ENCODE assay signal across 1 cellular context in the genomic region with DNA sequence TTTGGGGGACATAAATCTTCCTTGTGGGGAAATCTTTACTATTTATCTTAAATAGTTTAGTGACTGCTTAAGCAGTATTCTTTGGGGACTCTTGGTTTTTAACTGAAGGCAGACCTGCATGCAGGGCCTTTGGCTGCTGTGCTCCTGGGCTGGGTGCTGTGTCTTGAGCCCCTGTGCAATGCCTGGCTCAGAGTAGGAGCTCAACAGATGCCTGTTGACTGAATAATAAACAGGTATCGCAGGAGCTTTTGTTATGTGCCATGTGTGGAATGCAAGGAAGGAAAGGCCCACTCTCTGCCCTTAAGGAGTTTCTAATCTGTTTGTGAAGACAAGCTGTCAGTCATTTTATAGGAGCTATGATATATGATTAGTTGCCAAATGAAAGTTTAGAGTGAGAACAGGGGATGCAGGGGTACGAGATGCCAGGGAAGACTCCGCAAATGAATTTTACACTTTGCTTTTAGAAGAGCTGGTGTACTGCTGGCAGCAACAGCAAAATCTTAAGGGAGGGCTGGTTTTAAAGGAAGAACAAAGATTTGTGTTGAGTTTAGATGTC.
TF ChIP-seq lines count a peak whose summit lies in the region.

No MANE protein-coding gene starts in this region.

TF ChIP-seq in K562, 482 proteins besides CTCF, POLR2A, EP300 and RAD21 (continued from another document):
- TF ChIP-seq, protein P1, sequence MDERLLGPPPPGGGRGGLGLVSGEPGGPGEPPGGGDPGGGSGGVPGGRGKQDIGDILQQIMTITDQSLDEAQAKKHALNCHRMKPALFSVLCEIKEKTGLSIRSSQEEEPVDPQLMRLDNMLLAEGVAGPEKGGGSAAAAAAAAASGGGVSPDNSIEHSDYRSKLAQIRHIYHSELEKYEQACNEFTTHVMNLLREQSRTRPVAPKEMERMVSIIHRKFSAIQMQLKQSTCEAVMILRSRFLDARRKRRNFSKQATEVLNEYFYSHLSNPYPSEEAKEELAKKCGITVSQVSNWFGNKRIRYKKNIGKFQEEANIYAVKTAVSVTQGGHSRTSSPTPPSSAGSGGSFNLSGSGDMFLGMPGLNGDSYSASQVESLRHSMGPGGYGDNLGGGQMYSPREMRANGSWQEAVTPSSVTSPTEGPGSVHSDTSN (CRISPR knock-in tag; IDR thresholded peaks at IDR 0.05; ENCODE audit: low read depth): no peak
- TF ChIP-seq, protein P1 (tag; conservative IDR thresholded peaks at IDR 0.05; ENCODE audit: low read depth): 0 out of 2 replicates have a peak, but pooled peaks have one; percentile 21
- TF ChIP-seq, protein P2, sequence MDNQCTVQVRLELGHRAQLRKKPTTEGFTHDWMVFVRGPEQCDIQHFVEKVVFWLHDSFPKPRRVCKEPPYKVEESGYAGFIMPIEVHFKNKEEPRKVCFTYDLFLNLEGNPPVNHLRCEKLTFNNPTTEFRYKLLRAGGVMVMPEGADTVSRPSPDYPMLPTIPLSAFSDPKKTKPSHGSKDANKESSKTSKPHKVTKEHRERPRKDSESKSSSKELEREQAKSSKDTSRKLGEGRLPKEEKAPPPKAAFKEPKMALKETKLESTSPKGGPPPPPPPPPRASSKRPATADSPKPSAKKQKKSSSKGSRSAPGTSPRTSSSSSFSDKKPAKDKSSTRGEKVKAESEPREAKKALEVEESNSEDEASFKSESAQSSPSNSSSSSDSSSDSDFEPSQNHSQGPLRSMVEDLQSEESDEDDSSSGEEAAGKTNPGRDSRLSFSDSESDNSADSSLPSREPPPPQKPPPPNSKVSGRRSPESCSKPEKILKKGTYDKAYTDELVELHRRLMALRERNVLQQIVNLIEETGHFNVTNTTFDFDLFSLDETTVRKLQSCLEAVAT (IDR thresholded peaks at IDR 0.05): no peak
- TF ChIP-seq ZNF76 (CRISPR knock-in tag; IDR thresholded peaks at IDR 0.05; ENCODE audit: borderline replicate concordance) (no peak), NR3C1 (CRISPR knock-in tag; IDR thresholded peaks at IDR 0.05) (no peak), HNRNPK (IDR thresholded peaks at IDR 0.05; ENCODE audit: low read depth, low read length, poor library complexity, severe bottlenecking) (no peak), ZBTB17 (CRISPR knock-in tag; IDR thresholded peaks at IDR 0.05) (no peak), BMI1 (IDR thresholded peaks at IDR 0.05; ENCODE audit: low read length) (no peak), NR2F6 (CRISPR knock-in tag; IDR thresholded peaks at IDR 0.05) (no peak), ATF1 (CRISPR knock-in tag; IDR thresholded peaks at IDR 0.05) (no peak), ATF1 (tag; IDR thresholded peaks at IDR 0.05) (no peak), MEIS2 (IDR thresholded peaks at IDR 0.05; ENCODE audit: partially characterized antibody) (peak; percentile 72), POLR3G (IDR thresholded peaks at IDR 0.05; ENCODE audit: extremely low read depth, insufficient read length, insufficient replicate concordance) (no peak), ZNF316 (IDR thresholded peaks at IDR 0.05) (peak; percentile 15; the same call in 1 of the 2 replicates), ZC3H4 (CRISPR knock-in tag; IDR thresholded peaks at IDR 0.05; ENCODE audit: borderline replicate concordance) (no peak), PRMT5 (CRISPR knock-in tag; IDR thresholded peaks at IDR 0.05) (no peak), MCM7 (IDR thresholded peaks at IDR 0.05) (no peak), PHF20 (IDR thresholded peaks at IDR 0.05; ENCODE audit: partially characterized antibody) (no peak), RNF2 (IDR thresholded peaks at IDR 0.05) (no peak)
- TF ChIP-seq, protein P3, sequence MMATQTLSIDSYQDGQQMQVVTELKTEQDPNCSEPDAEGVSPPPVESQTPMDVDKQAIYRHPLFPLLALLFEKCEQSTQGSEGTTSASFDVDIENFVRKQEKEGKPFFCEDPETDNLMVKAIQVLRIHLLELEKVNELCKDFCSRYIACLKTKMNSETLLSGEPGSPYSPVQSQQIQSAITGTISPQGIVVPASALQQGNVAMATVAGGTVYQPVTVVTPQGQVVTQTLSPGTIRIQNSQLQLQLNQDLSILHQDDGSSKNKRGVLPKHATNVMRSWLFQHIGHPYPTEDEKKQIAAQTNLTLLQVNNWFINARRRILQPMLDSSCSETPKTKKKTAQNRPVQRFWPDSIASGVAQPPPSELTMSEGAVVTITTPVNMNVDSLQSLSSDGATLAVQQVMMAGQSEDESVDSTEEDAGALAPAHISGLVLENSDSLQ (IDR thresholded peaks at IDR 0.05): peak; percentile 78
- TF ChIP-seq, protein P4, sequence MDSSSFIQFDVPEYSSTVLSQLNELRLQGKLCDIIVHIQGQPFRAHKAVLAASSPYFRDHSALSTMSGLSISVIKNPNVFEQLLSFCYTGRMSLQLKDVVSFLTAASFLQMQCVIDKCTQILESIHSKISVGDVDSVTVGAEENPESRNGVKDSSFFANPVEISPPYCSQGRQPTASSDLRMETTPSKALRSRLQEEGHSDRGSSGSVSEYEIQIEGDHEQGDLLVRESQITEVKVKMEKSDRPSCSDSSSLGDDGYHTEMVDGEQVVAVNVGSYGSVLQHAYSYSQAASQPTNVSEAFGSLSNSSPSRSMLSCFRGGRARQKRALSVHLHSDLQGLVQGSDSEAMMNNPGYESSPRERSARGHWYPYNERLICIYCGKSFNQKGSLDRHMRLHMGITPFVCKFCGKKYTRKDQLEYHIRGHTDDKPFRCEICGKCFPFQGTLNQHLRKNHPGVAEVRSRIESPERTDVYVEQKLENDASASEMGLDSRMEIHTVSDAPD (CRISPR knock-in tag; IDR thresholded peaks at IDR 0.05): no peak
- TF ChIP-seq, protein P5, sequence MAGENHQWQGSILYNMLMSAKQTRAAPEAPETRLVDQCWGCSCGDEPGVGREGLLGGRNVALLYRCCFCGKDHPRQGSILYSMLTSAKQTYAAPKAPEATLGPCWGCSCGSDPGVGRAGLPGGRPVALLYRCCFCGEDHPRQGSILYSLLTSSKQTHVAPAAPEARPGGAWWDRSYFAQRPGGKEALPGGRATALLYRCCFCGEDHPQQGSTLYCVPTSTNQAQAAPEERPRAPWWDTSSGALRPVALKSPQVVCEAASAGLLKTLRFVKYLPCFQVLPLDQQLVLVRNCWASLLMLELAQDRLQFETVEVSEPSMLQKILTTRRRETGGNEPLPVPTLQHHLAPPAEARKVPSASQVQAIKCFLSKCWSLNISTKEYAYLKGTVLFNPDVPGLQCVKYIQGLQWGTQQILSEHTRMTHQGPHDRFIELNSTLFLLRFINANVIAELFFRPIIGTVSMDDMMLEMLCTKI (IDR thresholded peaks at IDR 0.05; ENCODE audit: partially characterized antibody): no peak
- TF ChIP-seq, protein P6, sequence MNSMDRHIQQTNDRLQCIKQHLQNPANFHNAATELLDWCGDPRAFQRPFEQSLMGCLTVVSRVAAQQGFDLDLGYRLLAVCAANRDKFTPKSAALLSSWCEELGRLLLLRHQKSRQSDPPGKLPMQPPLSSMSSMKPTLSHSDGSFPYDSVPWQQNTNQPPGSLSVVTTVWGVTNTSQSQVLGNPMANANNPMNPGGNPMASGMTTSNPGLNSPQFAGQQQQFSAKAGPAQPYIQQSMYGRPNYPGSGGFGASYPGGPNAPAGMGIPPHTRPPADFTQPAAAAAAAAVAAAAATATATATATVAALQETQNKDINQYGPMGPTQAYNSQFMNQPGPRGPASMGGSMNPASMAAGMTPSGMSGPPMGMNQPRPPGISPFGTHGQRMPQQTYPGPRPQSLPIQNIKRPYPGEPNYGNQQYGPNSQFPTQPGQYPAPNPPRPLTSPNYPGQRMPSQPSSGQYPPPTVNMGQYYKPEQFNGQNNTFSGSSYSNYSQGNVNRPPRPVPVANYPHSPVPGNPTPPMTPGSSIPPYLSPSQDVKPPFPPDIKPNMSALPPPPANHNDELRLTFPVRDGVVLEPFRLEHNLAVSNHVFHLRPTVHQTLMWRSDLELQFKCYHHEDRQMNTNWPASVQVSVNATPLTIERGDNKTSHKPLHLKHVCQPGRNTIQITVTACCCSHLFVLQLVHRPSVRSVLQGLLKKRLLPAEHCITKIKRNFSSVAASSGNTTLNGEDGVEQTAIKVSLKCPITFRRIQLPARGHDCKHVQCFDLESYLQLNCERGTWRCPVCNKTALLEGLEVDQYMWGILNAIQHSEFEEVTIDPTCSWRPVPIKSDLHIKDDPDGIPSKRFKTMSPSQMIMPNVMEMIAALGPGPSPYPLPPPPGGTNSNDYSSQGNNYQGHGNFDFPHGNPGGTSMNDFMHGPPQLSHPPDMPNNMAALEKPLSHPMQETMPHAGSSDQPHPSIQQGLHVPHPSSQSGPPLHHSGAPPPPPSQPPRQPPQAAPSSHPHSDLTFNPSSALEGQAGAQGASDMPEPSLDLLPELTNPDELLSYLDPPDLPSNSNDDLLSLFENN (IDR thresholded peaks at IDR 0.05; ENCODE audit: low read depth in 2 of 2, low read length in 2 of 2): no peak
